In the genomic region with DNA sequence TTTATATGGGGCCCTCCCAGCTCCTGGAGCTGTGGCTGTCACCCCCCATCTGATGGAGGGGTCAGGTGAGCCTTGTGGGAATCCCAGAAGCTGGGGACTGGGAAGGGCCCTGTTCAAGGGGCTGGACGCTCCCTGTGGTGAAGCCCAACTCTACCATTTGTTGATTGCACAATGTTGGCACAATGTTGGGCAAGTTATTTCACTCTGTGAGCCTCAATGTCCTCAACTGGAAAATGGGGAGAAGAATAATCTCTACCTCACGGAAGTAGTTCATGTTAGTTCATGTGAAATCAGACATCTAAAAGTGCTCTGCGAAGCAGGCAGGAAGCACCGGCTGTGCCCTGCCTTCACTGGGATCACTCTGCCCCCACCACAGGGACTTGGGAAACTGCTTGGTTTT, we compare ENCODE assay signal across 12 cellular contexts. TPM values are rescaled to one million over a fixed set of nuclear protein-coding genes. Genes with fewer than 3 reads are reported as not detected.
DNase-seq lines count a peak whose midpoint lies in the region; ATAC-seq, FAIRE-seq and TF ChIP-seq lines count a peak whose summit lies in the region.
"Had no signal": no experiment of that assay in that cellular context is flagged by ENCODE, and none has a peak within 500 bp of the region (broad histone marks: within the 10 kb centered on the region; RNA-seq: fewer than 3 reads in every experiment).

No MANE protein-coding gene starts in this region.

- H3K27ac ChIP-seq in breast epithelium (peak overlapping the region; percentile 68 to 83), astrocyte (ENCODE audit: low read depth, low read length) (peak overlapping the region; percentile 6), SJCRH30 (no peak overlapping the region)
- H3K27ac ChIP-seq: dorsolateral prefrontal cortex had no signal

- H3K79me2 ChIP-seq in astrocyte (ENCODE audit: insufficient read depth, low read length), result peaks cover 18% of the 10 kb centered on the region

- POLR2A ChIA-PET in MCF 10A (lab: Yijun Ruan, JAX), result no interaction called here

- H3K27ac Mint-ChIP-seq in MCF 10A (ENCODE audit: low read depth, unreplicated experiment) (no peak overlapping the region), astrocyte (ENCODE audit: unreplicated experiment) (peak overlapping the region; percentile 18)
- H3K27ac Mint-ChIP-seq in natural killer cell treated with Interleukin-12 subunit alpha and Interleukin-12 subunit beta and Interleukin-15 and Interleukin-18, amount 100 ng/mL, for 72 hours, result peak overlapping the region; percentile 54 to 75

- no TSS peak for BruUV-seq in MCF 10A (replicated peaks; lab: Mats Ljungman, UMichigan)

- no peaks in the 10 kb centered on the region for H3K36me3 Mint-ChIP-seq in MCF 10A (ENCODE audit: insufficient read depth, unreplicated experiment)
- H3K36me3 Mint-ChIP-seq in astrocyte (ENCODE audit: low read depth, unreplicated experiment), result peaks cover 2% of the 10 kb centered on the region
- H3K36me3 Mint-ChIP-seq in natural killer cell treated with Interleukin-12 subunit alpha and Interleukin-12 subunit beta and Interleukin-15 and Interleukin-18, amount 100 ng/mL, for 72 hours, result no peaks in the 10 kb centered on the region
- H3K36me3 Mint-ChIP-seq: activated CD4-positive, alpha-beta memory T cell treated with anti-CD3 and anti-CD28 coated beads for 36 hours had no signal

- H3K9me3 Mint-ChIP-seq in MCF 10A (ENCODE audit: unreplicated experiment), result no peaks in the 10 kb centered on the region
- H3K9me3 Mint-ChIP-seq in astrocyte (ENCODE audit: unreplicated experiment), result no peaks in the 10 kb centered on the region
- H3K9me3 Mint-ChIP-seq in natural killer cell treated with Interleukin-12 subunit alpha and Interleukin-12 subunit beta and Interleukin-15 and Interleukin-18, amount 100 ng/mL, for 72 hours, result no peaks in the 10 kb centered on the region
- H3K9me3 Mint-ChIP-seq: activated CD4-positive, alpha-beta memory T cell treated with anti-CD3 and anti-CD28 coated beads for 36 hours had no signal

- TF ChIP-seq CTCF in breast epithelium (IDR thresholded peaks at IDR 0.05) (no peak), MCF 10A (IDR thresholded peaks at IDR 0.05; ENCODE audit: unreplicated experiment) (no peak), astrocyte (IDR thresholded peaks at IDR 0.05; ENCODE audit: insufficient read depth, low read depth, low read length) (no peak)

- no peaks in the 10 kb centered on the region for H3K27me3 ChIP-seq in breast epithelium
- H3K27me3 ChIP-seq in astrocyte (ENCODE audit: insufficient read depth, low read length), result no peaks in the 10 kb centered on the region
- no peaks in the 10 kb centered on the region for H3K27me3 ChIP-seq in SJCRH30
- H3K27me3 ChIP-seq: testis had no signal

- ATAC-seq in natural killer cell treated with Interleukin-12 subunit alpha and Interleukin-12 subunit beta and Interleukin-15 and Interleukin-18, amount 100 ng/mL, for 72 hours, result no peak
- ATAC-seq in HG03196 (IDR thresholded peaks at IDR 0.05; ENCODE audit: unreplicated experiment) (no peak), HG02798 (IDR thresholded peaks at IDR 0.05; ENCODE audit: poor library complexity, unreplicated experiment) (no peak)

- peak overlapping the region; percentile 61 for H3K4me2 ChIP-seq in astrocyte (ENCODE audit: low read length)

- TF ChIP-seq POLR2A in breast epithelium (IDR thresholded peaks at IDR 0.05), result no peak

- H3K9ac ChIP-seq in astrocyte (ENCODE audit: low read length), result peak overlapping the region; percentile 46

- no peak overlapping the region for H2AFZ ChIP-seq in astrocyte (ENCODE audit: low read depth, low read length)

- H3K4me3 Mint-ChIP-seq in MCF 10A (ENCODE audit: unreplicated experiment) (no peak overlapping the region), astrocyte (ENCODE audit: unreplicated experiment) (peak overlapping the region; percentile 50)
- no peak overlapping the region for H3K4me3 Mint-ChIP-seq in natural killer cell treated with Interleukin-12 subunit alpha and Interleukin-12 subunit beta and Interleukin-15 and Interleukin-18, amount 100 ng/mL, for 72 hours

- intact Hi-C loops in breast epithelium (cut with DNase I; ENCODE audit: low total_unique reads) (no loop called here), MCF 10A (cut with micrococcal nuclease) (no loop called here)

- DNase-seq in breast epithelium (ENCODE audit: low spot score in 2 of 2) (no peak), MCF 10A (ENCODE audit: unreplicated experiment) (no peak), astrocyte (ENCODE audit: low read depth) (no peak), GDM1 (lab: John Stamatoyannopoulos, UW) (no peak), SJCRH30 (no peak)
- DNase-seq in natural killer cell treated with Interleukin-12 subunit alpha and Interleukin-12 subunit beta and Interleukin-15 and Interleukin-18, amount 100 ng/mL, for 72 hours (ENCODE audit: low spot score), result no peak

- no peaks in the 10 kb centered on the region for H3K36me3 ChIP-seq in breast epithelium
- H3K36me3 ChIP-seq in astrocyte (ENCODE audit: insufficient read depth, low read length), result no peaks in the 10 kb centered on the region
- H3K36me3 ChIP-seq in SJCRH30, result peaks cover 5% of the 10 kb centered on the region
- H3K36me3 ChIP-seq: gastroesophageal sphincter had no signal

- peaks cover 3 to 9% of the 10 kb centered on the region in 2 donors for H3K4me1 ChIP-seq in breast epithelium
- peaks cover 33% of the 10 kb centered on the region for H3K4me1 ChIP-seq in astrocyte (ENCODE audit: insufficient read depth, low read length)
- H3K4me1 ChIP-seq in SJCRH30, result peaks cover 38% of the 10 kb centered on the region

- H3K4me1 Mint-ChIP-seq in MCF 10A (ENCODE audit: insufficient read depth, unreplicated experiment), result no peaks in the 10 kb centered on the region
- H3K4me1 Mint-ChIP-seq in astrocyte (ENCODE audit: low read depth, unreplicated experiment), result peaks cover 23% of the 10 kb centered on the region
- H3K4me1 Mint-ChIP-seq in natural killer cell treated with Interleukin-12 subunit alpha and Interleukin-12 subunit beta and Interleukin-15 and Interleukin-18, amount 100 ng/mL, for 72 hours (ENCODE audit: low read depth in 2 of 2), result peaks cover 15 to 27% of the 10 kb centered on the region in 2 donors

- no peak for FAIRE-seq in astrocyte (lab: Jason Lieb, UNC)

- H3K9me3 ChIP-seq in breast epithelium (no peaks in the 10 kb centered on the region), astrocyte (ENCODE audit: insufficient read depth, low read depth, low read length) (no peaks in the 10 kb centered on the region), SJCRH30 (replicated peaks) (no peaks in the 10 kb centered on the region)
- H3K9me3 ChIP-seq: gastroesophageal sphincter, testis had no signal

- H4K20me1 ChIP-seq in astrocyte (ENCODE audit: insufficient read depth, low read length), result peaks cover 27% of the 10 kb centered on the region

- H3K27me3 Mint-ChIP-seq in MCF 10A (ENCODE audit: insufficient read depth, unreplicated experiment) (no peaks in the 10 kb centered on the region), astrocyte (ENCODE audit: low read depth, unreplicated experiment) (no peaks in the 10 kb centered on the region)
- no peaks in the 10 kb centered on the region for H3K27me3 Mint-ChIP-seq in natural killer cell treated with Interleukin-12 subunit alpha and Interleukin-12 subunit beta and Interleukin-15 and Interleukin-18, amount 100 ng/mL, for 72 hours
- H3K27me3 Mint-ChIP-seq: activated CD4-positive, alpha-beta memory T cell treated with anti-CD3 and anti-CD28 coated beads for 36 hours had no signal

- CTCF ChIA-PET in MCF 10A (lab: Yijun Ruan, JAX), result interaction anchor here (0.7 to 1.1 kb wide), 2 partner anchors 11 to 16 kb away, joined by 4 read pairs; no protein-coding TSS in a partner anchor

- peak overlapping the region in 1 of 3 donors; percentile 88 for H3K4me3 ChIP-seq in breast epithelium
- no peak overlapping the region for H3K4me3 ChIP-seq in astrocyte (ENCODE audit: insufficient read depth, low read depth, low read length)
- no peak overlapping the region; the same call in 1 of the 2 replicates for H3K4me3 ChIP-seq in SJCRH30

RNA-seq across cellular contexts. Expression of a gene that starts 0.8 kb away (rescaled TPM):
- total RNA-seq in breast epithelium (10 to 100 TPM; 23.7 to 39.5 (median 29.5) TPM), MCF 10A (2022) (7.9 and 11.0 TPM in 2 replicates), astrocyte (21.3 and 23.6 TPM in 2 replicates)
- total RNA-seq in natural killer cell treated with Interleukin-12 subunit alpha and Interleukin-12 subunit beta and Interleukin-15 and Interleukin-18, amount 100 ng/mL, for 72 hours, result 10 to 100 TPM; 15.7 to 29.2 TPM
- 41.6 and 43.7 TPM in 2 replicates for total RNA-seq in SJCRH30 (2014; rRNA removed; shearing (Covaris generic))

RNA-seq across cellular contexts. Expression of a gene that starts 51.2 kb away (rescaled TPM):
- total RNA-seq in breast epithelium (10 to 100 TPM in 2 of 3 donors, 1 to 10 TPM in 1; 9.8 to 39.4 (median 32.4) TPM), MCF 10A (2022) (10.3 and 18.6 TPM in 2 replicates), astrocyte (1.3 and 2.8 TPM in 2 replicates)
- total RNA-seq in natural killer cell treated with Interleukin-12 subunit alpha and Interleukin-12 subunit beta and Interleukin-15 and Interleukin-18, amount 100 ng/mL, for 72 hours, result 1 to 10 TPM in 1 of 2 donors, under 1 TPM in 1; 0.64 to 2.3 TPM
- total RNA-seq in SJCRH30 (2014; rRNA removed; shearing (Covaris generic)), result 19.4 and 32.4 TPM in 2 replicates
